Comparison of ENCODE assay signal across 17 cellular contexts in genomic region chrX:135516376-135516775, GRCh38. TPM values are rescaled to one million over a fixed set of nuclear protein-coding genes. Genes with fewer than 3 reads are reported as not detected.
A peak's percentile ranks its signal among the peaks of the same experiment; 100 is the strongest.
DNase-seq lines count a peak whose midpoint lies in the region; ATAC-seq and TF ChIP-seq lines count a peak whose summit lies in the region.
"Had no signal": no experiment of that assay in that cellular context is flagged by ENCODE, and none has a peak within 500 bp of the region (broad histone marks: within the 10 kb centered on the region; RNA-seq: fewer than 3 reads in every experiment).

No MANE protein-coding gene starts in this region.

- no peak for TF ChIP-seq POLR2A in NB4 (IDR thresholded peaks at IDR 0.05; ENCODE audit: extremely low read depth, insufficient read length)

- no peak overlapping the region for H2BK120ac ChIP-seq in mesenchymal stem cell (ENCODE audit: low read depth, low read length)

- no peak overlapping the region for H2BK15ac ChIP-seq in mesenchymal stem cell (ENCODE audit: low read depth, poor library complexity, severe bottlenecking)

- DNase-seq in H7 (peak; percentile 11), NB4 (ENCODE audit: low read depth) (peak; percentile 80), UCSD-AML1 (lab: John Stamatoyannopoulos, UW; ENCODE audit: unreplicated experiment) (peak; percentile 19), lower lobe of right lung (no peak), mesenchymal stem cell (no peak)
- DNase-seq: activated CD8-positive, alpha-beta memory T cell treated with anti-CD3 and anti-CD28 coated beads for 24 hours; activated effector memory CD4-positive, alpha-beta T cell treated with anti-CD3 and anti-CD28 coated beads, Interleukin-2, amount 50 U/mL, for 16 hours; anterior cingulate cortex; CD4-positive, CD25-positive, alpha-beta regulatory T cell; hypothalamus; naive B cell; NCI-H524 treated with DMSO at 0.1 percent for 48 hours had no signal

- no peaks in the 10 kb centered on the region for H3K36me3 ChIP-seq in H7 (replicated peaks; ENCODE audit: control insufficient read depth, insufficient read depth, low read length)
- H3K36me3 ChIP-seq in lower lobe of right lung, result no peaks in the 10 kb centered on the region
- H3K36me3 ChIP-seq in mesenchymal stem cell (ENCODE audit: control insufficient read depth in 1 of 2, insufficient read depth in 2 of 2, low read depth in 1 of 2, low read length in 2 of 2), result no peaks in the 10 kb centered on the region
- H3K36me3 ChIP-seq: thoracic aorta had no signal

- no peak overlapping the region for H3K23ac ChIP-seq in mesenchymal stem cell (ENCODE audit: low read length in 2 of 2)

- H3K4me2 ChIP-seq in mesenchymal stem cell (ENCODE audit: low read length, poor library complexity, severe bottlenecking), result no peak overlapping the region

- no peaks in the 10 kb centered on the region for H3K27me3 ChIP-seq in H7 (ENCODE audit: control insufficient read depth, insufficient read depth, low read length)
- no peaks in the 10 kb centered on the region for H3K27me3 ChIP-seq in lower lobe of right lung (ENCODE audit: low read depth)
- no peaks in the 10 kb centered on the region for H3K27me3 ChIP-seq in mesenchymal stem cell (ENCODE audit: control insufficient read depth in 1 of 2, insufficient read depth in 1 of 2, low read length in 2 of 2)

- H4K91ac ChIP-seq in mesenchymal stem cell (ENCODE audit: low read length), result no peak overlapping the region

- intact Hi-C loops in lower lobe of right lung (cut with DNase I), result no loop called here

- no peaks in the 10 kb centered on the region for H3K79me1 ChIP-seq in mesenchymal stem cell (replicated peaks; ENCODE audit: low read length, poor library complexity, severe bottlenecking)

- 0% methylated on average over 1 of the region's 1 CpG for WGBS in mesenchymal stem cell

- no peak overlapping the region for H3K9ac ChIP-seq in mesenchymal stem cell (ENCODE audit: low read length)

- H2AFZ ChIP-seq in mesenchymal stem cell (ENCODE audit: low read depth, low read length), result no peak overlapping the region

- H3K9me3 ChIP-seq in lower lobe of right lung, result no peaks in the 10 kb centered on the region
- no peaks in the 10 kb centered on the region for H3K9me3 ChIP-seq in mesenchymal stem cell (ENCODE audit: control insufficient read depth, low read length)
- H3K9me3 ChIP-seq: thoracic aorta had no signal

- H3K27ac ChIP-seq in lower lobe of right lung, result no peak overlapping the region
- no peak overlapping the region for H3K27ac ChIP-seq in mesenchymal stem cell (ENCODE audit: low read length, poor library complexity, severe bottlenecking)
- H3K27ac ChIP-seq: thoracic aorta had no signal

- no peak overlapping the region for H2AK5ac ChIP-seq in mesenchymal stem cell (ENCODE audit: low read length, severe bottlenecking)

- no peak overlapping the region for H2BK5ac ChIP-seq in mesenchymal stem cell (ENCODE audit: low read depth, low read length, poor library complexity, severe bottlenecking)

- peak; percentile 28 for TF ChIP-seq CTCF in NB4 (IDR thresholded peaks at IDR 0.05; ENCODE audit: low read depth, low read length)
- TF ChIP-seq CTCF in lower lobe of right lung (IDR thresholded peaks at IDR 0.05), result peak; percentile 11

- H3K14ac ChIP-seq in mesenchymal stem cell (ENCODE audit: low read length in 2 of 2), result no peak overlapping the region

- H4K8ac ChIP-seq in mesenchymal stem cell (ENCODE audit: low read length), result no peak overlapping the region

- no peak overlapping the region for H2BK12ac ChIP-seq in mesenchymal stem cell (ENCODE audit: low read length in 2 of 2)

- no peaks in the 10 kb centered on the region for H3K4me1 ChIP-seq in lower lobe of right lung
- peaks cover 6% of the 10 kb centered on the region for H3K4me1 ChIP-seq in mesenchymal stem cell (ENCODE audit: control insufficient read depth, insufficient read depth, low read depth, low read length)

- H3K18ac ChIP-seq in mesenchymal stem cell (ENCODE audit: low read depth in 1 of 2, low read length in 2 of 2), result no peak overlapping the region

- H3K4me3 ChIP-seq in H7 (ENCODE audit: insufficient read depth, low read depth, low read length) (no peak overlapping the region), NB4 (ENCODE audit: low read depth, low read length) (no peak overlapping the region), lower lobe of right lung (no peak overlapping the region), mesenchymal stem cell (ENCODE audit: insufficient read depth in 1 of 2, low read depth in 1 of 2, low read length in 2 of 2) (no peak overlapping the region)
- H3K4me3 ChIP-seq: thoracic aorta had no signal

- H3K4ac ChIP-seq in mesenchymal stem cell (ENCODE audit: low read depth in 1 of 2, low read length in 2 of 2), result no peak overlapping the region

- ATAC-seq in lower lobe of right lung (no peak), GM19035 (IDR thresholded peaks at IDR 0.05; ENCODE audit: unreplicated experiment) (no peak), GM19397 (IDR thresholded peaks at IDR 0.05; ENCODE audit: unreplicated experiment) (no peak)
- ATAC-seq: left lobe of liver, Right ventricle myocardium inferior had no signal

RNA-seq across cellular contexts. Expression of gene INTS6L, which starts 4.1 kb away (rescaled TPM):
- 12.4 and 18.8 TPM in 2 replicates for total RNA-seq in H7 (2014; rRNA removed; shearing (Covaris generic))
- total RNA-seq in lower lobe of right lung, result 6.9 TPM
- 6.3 TPM for polyA plus RNA-seq in mesenchymal stem cell (2013, experiment 1 of 2)
- 6.0 TPM for polyA plus RNA-seq in mesenchymal stem cell (2013, experiment 2 of 2)

Comparison
In these comparisons a context has a peak if more than half of its experiments do, and no peak if none do; other contexts are left out.
1. DNase-seq: peak in H7 (single experiment), NB4 (single experiment) and UCSD-AML1 (single experiment); none in lower lobe of right lung (single experiment) and mesenchymal stem cell (single experiment).